14 cellular contexts compared by ENCODE assay signal in the genomic region with DNA sequence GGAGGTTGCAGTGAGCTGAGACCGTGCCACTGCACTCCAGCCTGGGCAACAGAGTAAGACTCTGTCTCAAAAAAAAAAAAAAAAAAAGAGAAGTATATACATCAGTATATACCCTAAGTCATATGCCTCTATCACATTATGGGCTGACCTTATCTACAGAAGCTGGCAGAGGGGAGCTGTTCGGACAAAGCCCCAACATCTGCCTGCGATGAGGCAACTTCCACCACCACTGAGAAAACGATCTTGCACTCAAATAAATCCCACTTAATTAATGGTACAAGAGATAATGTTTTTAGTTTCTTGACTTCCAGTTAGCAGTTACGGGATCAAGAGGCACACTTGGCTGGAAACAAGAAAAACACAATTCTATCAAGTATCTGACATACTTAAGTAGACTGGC. TPM values are rescaled to one million over a fixed set of nuclear protein-coding genes. Genes with fewer than 3 reads are reported as not detected.
A peak's percentile ranks its signal among the peaks of the same experiment; 100 is the strongest.
DNase-seq lines count a peak whose midpoint lies in the region; ATAC-seq, FAIRE-seq and TF ChIP-seq lines count a peak whose summit lies in the region.
"Had no signal": no experiment of that assay in that cellular context is flagged by ENCODE, and none has a peak within 500 bp of the region (broad histone marks: within the 10 kb centered on the region; RNA-seq: fewer than 3 reads in every experiment).

No MANE protein-coding gene starts in this region.

- H3K9ac ChIP-seq in K562 (ENCODE audit: insufficient read depth in 1 of 2, low read depth in 2 of 2, low read length in 2 of 2), result no peak overlapping the region

- DNase-seq in T-helper 2 cell treated with Interferon-gamma antibody and Interleukin-4, amounts not matched to agents 5 μg/mL and 100 μg/mL, for 36 hours (ENCODE audit: low spot score), result no peak
- DNase-seq in T-helper 2 cell (no peak), MV-4-11 (lab: John Stamatoyannopoulos, UW) (peak; percentile 41), K562 (ENCODE audit: extremely low read depth in 1 of 4, low spot score in 3 of 4) (no peak), progenitor cell of endocrine pancreas (ENCODE audit: low spot score, unreplicated experiment) (no peak), HuH-7 (ENCODE audit: low spot score) (no peak), CD1c-positive myeloid dendritic cell (ENCODE audit: extremely low spot score) (no peak), NCI-H2171 (lab: John Stamatoyannopoulos, UW) (no peak)
- DNase-seq: activated B cell treated with CpG ODN at 0.5 μM for 24 hours, DMS 273 treated with DMSO at 0.1 percent for 48 hours, foreskin keratinocyte, islet precursor cell, trophoblast cell had no signal

- ATAC-seq in K562, result no peak
- ATAC-seq: A549, foreskin keratinocyte had no signal

- H3K9me1 ChIP-seq in K562 (ENCODE audit: control insufficient read depth, insufficient read depth, low read length), result no peaks in the 10 kb centered on the region

- intact Hi-C loops in K562 (cut with micrococcal nuclease), result no loop called here

- in situ Hi-C loops in K562 (cut with MboI), result no loop called here

- peaks cover 23% of the 10 kb centered on the region for H3K4me1 Mint-ChIP-seq in T-helper 2 cell treated with Interferon-gamma antibody and Interleukin-4, amounts not matched to agents 5 μg/mL and 100 μg/mL, for 36 hours (ENCODE audit: low read depth)
- peaks cover 16% of the 10 kb centered on the region for H3K4me1 Mint-ChIP-seq in progenitor cell of endocrine pancreas (ENCODE audit: low read depth)

- H3K27me3 Mint-ChIP-seq in T-helper 2 cell treated with Interferon-gamma antibody and Interleukin-4, amounts not matched to agents 5 μg/mL and 100 μg/mL, for 36 hours (ENCODE audit: low read depth), result no peaks in the 10 kb centered on the region
- H3K27me3 Mint-ChIP-seq in progenitor cell of endocrine pancreas, result no peaks in the 10 kb centered on the region
- H3K27me3 Mint-ChIP-seq: activated B cell treated with CpG ODN at 0.5 μM for 24 hours had no signal

- no peaks in the 10 kb centered on the region for H3K9me3 Mint-ChIP-seq in T-helper 2 cell treated with Interferon-gamma antibody and Interleukin-4, amounts not matched to agents 5 μg/mL and 100 μg/mL, for 36 hours
- H3K9me3 Mint-ChIP-seq in progenitor cell of endocrine pancreas (ENCODE audit: low read depth), result no peaks in the 10 kb centered on the region
- H3K9me3 Mint-ChIP-seq: activated B cell treated with CpG ODN at 0.5 μM for 24 hours had no signal

- POLR2A ChIA-PET in K562 (lab: Yijun Ruan, JAX), result interaction anchor here (0.6 kb wide), 1 partner anchor 14 kb away, joined by 5 read pairs; no protein-coding TSS in a partner anchor

- CTCF ChIA-PET in K562 (lab: Yijun Ruan, JAX; ENCODE audit: low intra/inter-chr PET ratio), result no interaction called here

- H3K27ac ChIP-seq in K562 (ENCODE audit: extremely low read depth, low read depth, low read length), result no peak overlapping the region
- H3K27ac ChIP-seq: A549, foreskin keratinocyte had no signal

- H3K4me3 Mint-ChIP-seq in T-helper 2 cell treated with Interferon-gamma antibody and Interleukin-4, amounts not matched to agents 5 μg/mL and 100 μg/mL, for 36 hours, result peak overlapping the region; percentile 41
- H3K4me3 Mint-ChIP-seq in progenitor cell of endocrine pancreas (ENCODE audit: low read depth), result peak overlapping the region; percentile 95

- H3K4me1 ChIP-seq in K562 (replicated peaks in 1 of 2; ENCODE audit: control insufficient read depth in 2 of 2, insufficient read depth in 2 of 2, low read length in 2 of 2), result peaks cover 7 to 10% of the 10 kb centered on the region in 2 experiments; a peak in 3 of 5 replicates

- no peaks in the 10 kb centered on the region for H3K9me3 ChIP-seq in K562 (replicated peaks; ENCODE audit: control insufficient read depth, insufficient read depth, low read depth, low read length)
- H3K9me3 ChIP-seq: A549 had no signal

- no TSS peak for BruUV-seq in K562 (replicated peaks; lab: Mats Ljungman, UMichigan)

- no peak overlapping the region for H3K4me3 ChIP-seq in K562
- H3K4me3 ChIP-seq: A549 had no signal

- TF ChIP-seq CTCF in K562 (IDR thresholded peaks at IDR 0.05 in 2 of 3, conservative IDR thresholded peaks at IDR 0.05 in 1 of 3; ENCODE audit: insufficient read depth in 2 of 3, low read depth in 1 of 3, low read length in 3 of 3), result no peak
- no peak for TF ChIP-seq CTCF in progenitor cell of endocrine pancreas (IDR thresholded peaks at IDR 0.05; ENCODE audit: unreplicated experiment)

- no peak for TF ChIP-seq RAD21 in K562 (CRISPR knock-in tag; conservative IDR thresholded peaks at IDR 0.05 in 1 of 2, IDR thresholded peaks at IDR 0.05 in 1 of 2)

- TF ChIP-seq EP300 in K562 (IDR thresholded peaks at IDR 0.05; ENCODE audit: low read length), result no peak

- H3K36me3 Mint-ChIP-seq in T-helper 2 cell treated with Interferon-gamma antibody and Interleukin-4, amounts not matched to agents 5 μg/mL and 100 μg/mL, for 36 hours (ENCODE audit: low read depth), result peaks cover 18% of the 10 kb centered on the region
- H3K36me3 Mint-ChIP-seq in progenitor cell of endocrine pancreas (ENCODE audit: insufficient read depth), result no peaks in the 10 kb centered on the region

- FAIRE-seq in K562 (lab: Jason Lieb, UNC), result no peak
- FAIRE-seq: A549 had no signal

- no peak for TF ChIP-seq POLR2A in K562 (conservative IDR thresholded peaks at IDR 0.05)

- no peaks in the 10 kb centered on the region for H4K20me1 ChIP-seq in K562 (replicated peaks; ENCODE audit: control insufficient read depth, insufficient read depth, low read length)

- no peaks in the 10 kb centered on the region for H3K27me3 ChIP-seq in K562 (ENCODE audit: control insufficient read depth in 2 of 2, insufficient read depth in 2 of 2, low read length in 2 of 2)
- H3K27me3 ChIP-seq: foreskin keratinocyte had no signal

- 72% methylated on average over 4 of the region's 5 CpGs for WGBS in K562 (ENCODE audit: insufficient coverage, low coverage, missing lambda C conversion rate)

- peak overlapping the region; percentile 37; the same call in 1 of the 2 replicates for H3K4me2 ChIP-seq in K562 (ENCODE audit: insufficient read depth, low read length)

- H3K79me2 ChIP-seq in K562 (ENCODE audit: control insufficient read depth, insufficient read depth, low read length), result peaks cover 49% of the 10 kb centered on the region

- peak overlapping the region; percentile 4 for H3K27ac Mint-ChIP-seq in T-helper 2 cell treated with Interferon-gamma antibody and Interleukin-4, amounts not matched to agents 5 μg/mL and 100 μg/mL, for 36 hours
- H3K27ac Mint-ChIP-seq in progenitor cell of endocrine pancreas, result no peak overlapping the region
- H3K27ac Mint-ChIP-seq: activated B cell treated with CpG ODN at 0.5 μM for 24 hours had no signal

- H3K36me3 ChIP-seq in K562 (ENCODE audit: control insufficient read depth, insufficient read depth, low read length), result peaks cover 20% of the 10 kb centered on the region

- H2AFZ ChIP-seq in K562 (ENCODE audit: low read depth, low read length), result peak overlapping the region; percentile 16; the same call in 1 of the 2 replicates

RNA-seq across cellular contexts. Expression of gene GLT8D1, which starts 2.2 kb away (rescaled TPM):
- 61.4 and 99.0 TPM in 2 replicates for total RNA-seq in K562 (2011; cell fraction: chromatin; rRNA removed; ENCODE audit: low replicate concordance)
- total RNA-seq in K562 (2011; cell fraction: nucleolus; rRNA removed), result 49.5 and 50.0 TPM in 2 replicates
- total RNA-seq in K562 (2011; cell fraction: nucleoplasm; rRNA removed), result 58.9 and 61.7 TPM in 2 replicates
- total RNA-seq in K562 (2014; rRNA removed) (31.3 and 33.0 TPM in 2 replicates), K562 (2014; rRNA removed; fragmentation: Illumina TruSeq; extraction: Trizol) (34.7 and 38.5 TPM in 2 replicates), K562 (2015; rRNA removed; fragmentation: Illumina TruSeq; extraction: Trizol) (33.1 and 34.8 TPM in 2 replicates), K562 (2021) (26.7 and 28.6 TPM in 2 replicates), progenitor cell of endocrine pancreas (76.4 and 79.8 TPM in 2 replicates)
- polyA plus RNA-seq in K562 (2011; rRNA removed) (59.5 and 65.9 TPM in 2 replicates), K562 (2014; fragmentation: Illumina TruSeq; extraction: Trizol) (38.6 and 43.7 TPM in 2 replicates), K562 (2014; fragmentation: Nextera tagmentation; extraction: Ambion mirVana) (10 to 100 TPM; 14.1 to 21.6 TPM), K562 (2014; rRNA removed) (33.7 and 34.4 TPM in 2 replicates)
- 33.7 and 36.0 TPM in 2 replicates for polyA plus RNA-seq in K562 (2011; cell fraction: cytosol; rRNA removed)
- polyA plus RNA-seq in K562 (2011; cell fraction: nucleus; rRNA removed), result 65.1 and 85.6 TPM in 2 replicates
- 35.9 and 44.1 TPM in 2 replicates for polyA plus RNA-seq in K562 (2012)
- 36.5 and 37.0 TPM in 2 replicates for polyA minus RNA-seq in K562 (2011; rRNA and poly(A)+ RNA removed)
- 15.5 and 16.5 TPM in 2 replicates for polyA minus RNA-seq in K562 (2011; cell fraction: cytosol; rRNA and poly(A)+ RNA removed)
- 22.8 and 34.1 TPM in 2 replicates for polyA minus RNA-seq in K562 (2011; cell fraction: nucleus; rRNA and poly(A)+ RNA removed)

RNA-seq across cellular contexts. Expression of gene SPCS1, which starts 2.5 kb away (rescaled TPM):
- total RNA-seq in K562 (2011; cell fraction: chromatin; rRNA removed; ENCODE audit: low replicate concordance), result 34.7 and 47.5 TPM in 2 replicates
- 40.5 and 56.0 TPM in 2 replicates for total RNA-seq in K562 (2011; cell fraction: nucleolus; rRNA removed)
- total RNA-seq in K562 (2011; cell fraction: nucleoplasm; rRNA removed), result 70.4 and 81.2 TPM in 2 replicates
- total RNA-seq in K562 (2014; rRNA removed) (66.4 and 85.0 TPM in 2 replicates), K562 (2014; rRNA removed; fragmentation: Illumina TruSeq; extraction: Trizol) (110 and 134 TPM in 2 replicates), K562 (2015; rRNA removed; fragmentation: Illumina TruSeq; extraction: Trizol) (124 and 127 TPM in 2 replicates), K562 (2021) (103 and 110 TPM in 2 replicates), progenitor cell of endocrine pancreas (85.1 and 89.6 TPM in 2 replicates)
- polyA plus RNA-seq in K562 (2011; rRNA removed) (62.3 and 73.9 TPM in 2 replicates), K562 (2014; fragmentation: Illumina TruSeq; extraction: Trizol) (127 and 141 TPM in 2 replicates), K562 (2014; fragmentation: Nextera tagmentation; extraction: Ambion mirVana) (100 to 1,000 TPM; 504 to 567 TPM), K562 (2014; rRNA removed) (107 and 136 TPM in 2 replicates)
- 107 and 117 TPM in 2 replicates for polyA plus RNA-seq in K562 (2011; cell fraction: cytosol; rRNA removed)
- 24.9 and 35.8 TPM in 2 replicates for polyA plus RNA-seq in K562 (2011; cell fraction: nucleus; rRNA removed)
- polyA plus RNA-seq in K562 (2012), result 147 TPM in 2 replicates
- 67.7 and 79.5 TPM in 2 replicates for polyA minus RNA-seq in K562 (2011; rRNA and poly(A)+ RNA removed)
- polyA minus RNA-seq in K562 (2011; cell fraction: cytosol; rRNA and poly(A)+ RNA removed), result 70.8 and 79.2 TPM in 2 replicates
- polyA minus RNA-seq in K562 (2011; cell fraction: nucleus; rRNA and poly(A)+ RNA removed), result 11.3 and 18.3 TPM in 2 replicates

RNA-seq across cellular contexts. Expression of gene GNL3, which starts 17.5 kb away (rescaled TPM):
- total RNA-seq in K562 (2011; cell fraction: chromatin; rRNA removed; ENCODE audit: low replicate concordance), result 214 and 484 TPM in 2 replicates
- total RNA-seq in K562 (2011; cell fraction: nucleolus; rRNA removed), result 114 and 127 TPM in 2 replicates
- 163 and 172 TPM in 2 replicates for total RNA-seq in K562 (2011; cell fraction: nucleoplasm; rRNA removed)
- total RNA-seq in K562 (2014; rRNA removed) (157 and 168 TPM in 2 replicates), K562 (2014; rRNA removed; fragmentation: Illumina TruSeq; extraction: Trizol) (240 and 284 TPM in 2 replicates), K562 (2015; rRNA removed; fragmentation: Illumina TruSeq; extraction: Trizol) (253 and 284 TPM in 2 replicates), K562 (2021) (132 and 146 TPM in 2 replicates), progenitor cell of endocrine pancreas (85.9 and 94.0 TPM in 2 replicates)
- polyA plus RNA-seq in K562 (2011; rRNA removed) (156 and 166 TPM in 2 replicates), K562 (2014; fragmentation: Illumina TruSeq; extraction: Trizol) (239 and 287 TPM in 2 replicates), K562 (2014; fragmentation: Nextera tagmentation; extraction: Ambion mirVana) (100 to 1,000 TPM; 220 to 313 TPM), K562 (2014; rRNA removed) (210 and 219 TPM in 2 replicates)
- 30.4 and 51.7 TPM in 2 replicates for polyA plus RNA-seq in K562 (2011; cell fraction: cytosol; rRNA removed)
- polyA plus RNA-seq in K562 (2011; cell fraction: nucleus; rRNA removed), result 178 and 302 TPM in 2 replicates
- polyA plus RNA-seq in K562 (2012), result 61.2 and 109 TPM in 2 replicates
- 92.1 and 131 TPM in 2 replicates for polyA minus RNA-seq in K562 (2011; rRNA and poly(A)+ RNA removed)
- polyA minus RNA-seq in K562 (2011; cell fraction: cytosol; rRNA and poly(A)+ RNA removed), result 31.6 and 40.7 TPM in 2 replicates
- polyA minus RNA-seq in K562 (2011; cell fraction: nucleus; rRNA and poly(A)+ RNA removed), result 92.4 and 200 TPM in 2 replicates

RNA-seq across cellular contexts. Expression of gene PBRM1, which starts 17.6 kb away (rescaled TPM):
- 36.5 and 114 TPM in 2 replicates for total RNA-seq in K562 (2011; cell fraction: chromatin; rRNA removed; ENCODE audit: low replicate concordance)
- total RNA-seq in K562 (2011; cell fraction: nucleolus; rRNA removed), result 16.7 and 24.9 TPM in 2 replicates
- 31.6 and 36.0 TPM in 2 replicates for total RNA-seq in K562 (2011; cell fraction: nucleoplasm; rRNA removed)
- 15.6 and 18.6 TPM in 2 replicates for total RNA-seq in K562 (2014; rRNA removed)
- 26.8 and 32.2 TPM in 2 replicates for total RNA-seq in K562 (2014; rRNA removed; fragmentation: Illumina TruSeq; extraction: Trizol)
- 28.7 and 31.8 TPM in 2 replicates for total RNA-seq in K562 (2015; rRNA removed; fragmentation: Illumina TruSeq; extraction: Trizol)
- 25.5 and 28.9 TPM in 2 replicates for total RNA-seq in K562 (2021)
- polyA plus RNA-seq in K562 (2011; rRNA removed), result 15.4 and 19.0 TPM in 2 replicates
- 8.8 and 9.8 TPM in 2 replicates for polyA plus RNA-seq in K562 (2011; cell fraction: cytosol; rRNA removed)
- 36.0 and 41.4 TPM in 2 replicates for polyA plus RNA-seq in K562 (2011; cell fraction: nucleus; rRNA removed)
- polyA plus RNA-seq in K562 (2012), result 16.3 TPM in 2 replicates
- polyA plus RNA-seq in K562 (2014; fragmentation: Illumina TruSeq; extraction: Trizol), result 20.8 and 23.5 TPM in 2 replicates
- 1 to 10 TPM; 3.9 to 7.0 TPM for polyA plus RNA-seq in K562 (2014; fragmentation: Nextera tagmentation; extraction: Ambion mirVana)
- 14.1 and 14.5 TPM in 2 replicates for polyA plus RNA-seq in K562 (2014; rRNA removed)
- 50.0 and 69.4 TPM in 2 replicates for polyA minus RNA-seq in K562 (2011; rRNA and poly(A)+ RNA removed)
- polyA minus RNA-seq in K562 (2011; cell fraction: cytosol; rRNA and poly(A)+ RNA removed), result 13.5 and 16.0 TPM in 2 replicates
- 39.2 and 67.3 TPM in 2 replicates for polyA minus RNA-seq in K562 (2011; cell fraction: nucleus; rRNA and poly(A)+ RNA removed)
- 128 and 131 TPM in 2 replicates for total RNA-seq in progenitor cell of endocrine pancreas
